ENCODE assay signal across 1 cellular context in the genomic region with DNA sequence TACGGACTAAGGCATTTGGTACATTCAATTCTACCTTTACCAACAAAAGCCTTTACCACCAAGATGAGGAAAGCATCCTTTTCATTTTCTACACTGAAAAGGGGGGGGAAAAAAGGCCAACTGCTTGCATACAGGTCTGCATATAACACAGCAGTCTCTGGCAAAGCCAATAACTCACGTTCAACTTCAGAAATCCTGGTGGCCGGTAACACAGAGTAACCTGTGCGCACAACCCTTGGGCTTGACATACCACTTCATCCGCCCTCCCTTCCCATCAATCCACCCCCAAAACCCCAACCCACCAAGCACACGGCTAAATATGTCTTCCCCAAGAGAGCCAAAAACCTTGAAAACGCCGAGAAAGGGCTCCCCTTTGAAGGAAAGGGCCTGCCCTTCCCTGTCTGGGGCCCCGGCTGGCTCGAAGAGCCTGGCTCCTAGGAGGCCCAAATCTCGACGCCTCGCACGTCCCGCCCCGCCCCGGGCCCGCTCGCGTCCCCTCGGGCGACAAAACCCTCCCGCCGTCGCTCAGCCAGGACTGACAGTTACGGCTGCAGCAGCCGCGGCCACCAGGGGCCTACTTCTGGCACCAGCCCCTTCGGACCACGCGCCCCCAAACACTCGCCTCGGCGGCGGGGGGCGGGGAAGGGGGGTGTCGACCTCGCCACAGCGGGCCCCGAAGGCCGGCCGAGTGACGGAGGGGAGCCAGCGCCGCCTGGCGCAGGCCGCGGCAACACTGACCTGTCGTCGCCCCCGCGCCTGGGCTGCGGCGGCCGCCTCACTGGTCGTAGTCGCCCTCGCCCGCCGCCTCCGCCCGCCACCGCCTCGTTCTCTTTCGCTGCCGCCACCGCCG.
A peak's percentile ranks its signal among the peaks of the same experiment; 100 is the strongest.
TF ChIP-seq lines count a peak whose summit lies in the region.

No MANE protein-coding gene starts in this region.

TF ChIP-seq in HepG2, 621 proteins besides CTCF, POLR2A, EP300 and RAD21 (continued from another document and continues in another):
- TF ChIP-seq, protein P1, sequence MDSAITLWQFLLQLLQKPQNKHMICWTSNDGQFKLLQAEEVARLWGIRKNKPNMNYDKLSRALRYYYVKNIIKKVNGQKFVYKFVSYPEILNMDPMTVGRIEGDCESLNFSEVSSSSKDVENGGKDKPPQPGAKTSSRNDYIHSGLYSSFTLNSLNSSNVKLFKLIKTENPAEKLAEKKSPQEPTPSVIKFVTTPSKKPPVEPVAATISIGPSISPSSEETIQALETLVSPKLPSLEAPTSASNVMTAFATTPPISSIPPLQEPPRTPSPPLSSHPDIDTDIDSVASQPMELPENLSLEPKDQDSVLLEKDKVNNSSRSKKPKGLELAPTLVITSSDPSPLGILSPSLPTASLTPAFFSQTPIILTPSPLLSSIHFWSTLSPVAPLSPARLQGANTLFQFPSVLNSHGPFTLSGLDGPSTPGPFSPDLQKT (CRISPR knock-in tag; IDR thresholded peaks at IDR 0.05; ENCODE audit: borderline replicate concordance) = no peak
- TF ChIP-seq ZNF746 (CRISPR knock-in tag; IDR thresholded peaks at IDR 0.05) (0 out of 2 replicates have a peak, but pooled peaks have one; percentile 14), ZNF614 (CRISPR knock-in tag; IDR thresholded peaks at IDR 0.05; ENCODE audit: borderline replicate concordance) (no peak), RELA (CRISPR knock-in tag; IDR thresholded peaks at IDR 0.05) (0 out of 2 replicates have a peak, but pooled peaks have one; percentile 12), RORA (CRISPR knock-in tag; IDR thresholded peaks at IDR 0.05) (no peak), MYC (CRISPR knock-in tag; IDR thresholded peaks at IDR 0.05; ENCODE audit: borderline replicate concordance) (peak; percentile 50; the same call in 1 of the 2 replicates), CEBPG (CRISPR knock-in tag; IDR thresholded peaks at IDR 0.05) (no peak), BRD4 (CRISPR knock-in tag; IDR thresholded peaks at IDR 0.05) (no peak), ZNF607 (CRISPR knock-in tag; IDR thresholded peaks at IDR 0.05; ENCODE audit: borderline replicate concordance) (peak; percentile 69; the same call in 1 of the 2 replicates), PHF8 (CRISPR knock-in tag; IDR thresholded peaks at IDR 0.05) (peak; percentile 72; the same call in 1 of the 2 replicates), ISL2 (CRISPR knock-in tag; IDR thresholded peaks at IDR 0.05) (no peak), SP2 (CRISPR knock-in tag; IDR thresholded peaks at IDR 0.05) (0 out of 2 replicates have a peak, but pooled peaks have one; percentile 34), HNF4G (IDR thresholded peaks at IDR 0.05; ENCODE audit: borderline replicate concordance, low read depth, low read length) (no peak), HNF4G (CRISPR knock-in tag; IDR thresholded peaks at IDR 0.05; ENCODE audit: borderline replicate concordance, low read depth) (no peak), ZNF136 (CRISPR knock-in tag; IDR thresholded peaks at IDR 0.05; ENCODE audit: low read depth) (no peak), FOXP1 (IDR thresholded peaks at IDR 0.05) (no peak), FOXP1 (CRISPR knock-in tag; IDR thresholded peaks at IDR 0.05) (no peak), KDM2A (CRISPR knock-in tag; IDR thresholded peaks at IDR 0.05; ENCODE audit: borderline replicate concordance, low read depth) (peak; percentile 19), SPEN (CRISPR knock-in tag; IDR thresholded peaks at IDR 0.05; ENCODE audit: low read depth) (0 out of 2 replicates have a peak, but pooled peaks have one; percentile 49), ZKSCAN1 (IDR thresholded peaks at IDR 0.05; ENCODE audit: low read length) (no peak), ZFP36L2 (CRISPR knock-in tag; IDR thresholded peaks at IDR 0.05) (no peak), ZNF367 (CRISPR knock-in tag; IDR thresholded peaks at IDR 0.05; ENCODE audit: borderline replicate concordance) (no peak)
- TF ChIP-seq, protein P2, sequence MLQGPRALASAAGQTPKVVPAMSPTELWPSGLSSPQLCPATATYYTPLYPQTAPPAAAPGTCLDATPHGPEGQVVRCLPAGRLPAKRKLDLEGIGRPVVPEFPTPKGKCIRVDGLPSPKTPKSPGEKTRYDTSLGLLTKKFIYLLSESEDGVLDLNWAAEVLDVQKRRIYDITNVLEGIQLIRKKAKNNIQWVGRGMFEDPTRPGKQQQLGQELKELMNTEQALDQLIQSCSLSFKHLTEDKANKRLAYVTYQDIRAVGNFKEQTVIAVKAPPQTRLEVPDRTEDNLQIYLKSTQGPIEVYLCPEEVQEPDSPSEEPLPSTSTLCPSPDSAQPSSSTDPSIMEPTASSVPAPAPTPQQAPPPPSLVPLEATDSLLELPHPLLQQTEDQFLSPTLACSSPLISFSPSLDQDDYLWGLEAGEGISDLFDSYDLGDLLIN (CRISPR knock-in tag; IDR thresholded peaks at IDR 0.05; ENCODE audit: borderline replicate concordance) = no peak
- TF ChIP-seq, protein P3, sequence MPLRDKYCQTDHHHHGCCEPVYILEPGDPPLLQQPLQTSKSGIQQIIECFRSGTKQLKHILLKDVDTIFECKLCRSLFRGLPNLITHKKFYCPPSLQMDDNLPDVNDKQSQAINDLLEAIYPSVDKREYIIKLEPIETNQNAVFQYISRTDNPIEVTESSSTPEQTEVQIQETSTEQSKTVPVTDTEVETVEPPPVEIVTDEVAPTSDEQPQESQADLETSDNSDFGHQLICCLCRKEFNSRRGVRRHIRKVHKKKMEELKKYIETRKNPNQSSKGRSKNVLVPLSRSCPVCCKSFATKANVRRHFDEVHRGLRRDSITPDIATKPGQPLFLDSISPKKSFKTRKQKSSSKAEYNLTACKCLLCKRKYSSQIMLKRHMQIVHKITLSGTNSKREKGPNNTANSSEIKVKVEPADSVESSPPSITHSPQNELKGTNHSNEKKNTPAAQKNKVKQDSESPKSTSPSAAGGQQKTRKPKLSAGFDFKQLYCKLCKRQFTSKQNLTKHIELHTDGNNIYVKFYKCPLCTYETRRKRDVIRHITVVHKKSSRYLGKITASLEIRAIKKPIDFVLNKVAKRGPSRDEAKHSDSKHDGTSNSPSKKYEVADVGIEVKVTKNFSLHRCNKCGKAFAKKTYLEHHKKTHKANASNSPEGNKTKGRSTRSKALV (CRISPR knock-in tag; IDR thresholded peaks at IDR 0.05) = no peak; the same call in 1 of the 2 replicates
- TF ChIP-seq, protein P4, sequence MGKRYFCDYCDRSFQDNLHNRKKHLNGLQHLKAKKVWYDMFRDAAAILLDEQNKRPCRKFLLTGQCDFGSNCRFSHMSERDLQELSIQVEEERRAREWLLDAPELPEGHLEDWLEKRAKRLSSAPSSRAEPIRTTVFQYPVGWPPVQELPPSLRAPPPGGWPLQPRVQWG (CRISPR knock-in tag; IDR thresholded peaks at IDR 0.05; ENCODE audit: borderline replicate concordance, low read depth) = no peak
- TF ChIP-seq, protein P5, sequence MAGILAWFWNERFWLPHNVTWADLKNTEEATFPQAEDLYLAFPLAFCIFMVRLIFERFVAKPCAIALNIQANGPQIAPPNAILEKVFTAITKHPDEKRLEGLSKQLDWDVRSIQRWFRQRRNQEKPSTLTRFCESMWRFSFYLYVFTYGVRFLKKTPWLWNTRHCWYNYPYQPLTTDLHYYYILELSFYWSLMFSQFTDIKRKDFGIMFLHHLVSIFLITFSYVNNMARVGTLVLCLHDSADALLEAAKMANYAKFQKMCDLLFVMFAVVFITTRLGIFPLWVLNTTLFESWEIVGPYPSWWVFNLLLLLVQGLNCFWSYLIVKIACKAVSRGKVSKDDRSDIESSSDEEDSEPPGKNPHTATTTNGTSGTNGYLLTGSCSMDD (CRISPR knock-in tag; IDR thresholded peaks at IDR 0.05) = no peak
- TF ChIP-seq, protein P6, sequence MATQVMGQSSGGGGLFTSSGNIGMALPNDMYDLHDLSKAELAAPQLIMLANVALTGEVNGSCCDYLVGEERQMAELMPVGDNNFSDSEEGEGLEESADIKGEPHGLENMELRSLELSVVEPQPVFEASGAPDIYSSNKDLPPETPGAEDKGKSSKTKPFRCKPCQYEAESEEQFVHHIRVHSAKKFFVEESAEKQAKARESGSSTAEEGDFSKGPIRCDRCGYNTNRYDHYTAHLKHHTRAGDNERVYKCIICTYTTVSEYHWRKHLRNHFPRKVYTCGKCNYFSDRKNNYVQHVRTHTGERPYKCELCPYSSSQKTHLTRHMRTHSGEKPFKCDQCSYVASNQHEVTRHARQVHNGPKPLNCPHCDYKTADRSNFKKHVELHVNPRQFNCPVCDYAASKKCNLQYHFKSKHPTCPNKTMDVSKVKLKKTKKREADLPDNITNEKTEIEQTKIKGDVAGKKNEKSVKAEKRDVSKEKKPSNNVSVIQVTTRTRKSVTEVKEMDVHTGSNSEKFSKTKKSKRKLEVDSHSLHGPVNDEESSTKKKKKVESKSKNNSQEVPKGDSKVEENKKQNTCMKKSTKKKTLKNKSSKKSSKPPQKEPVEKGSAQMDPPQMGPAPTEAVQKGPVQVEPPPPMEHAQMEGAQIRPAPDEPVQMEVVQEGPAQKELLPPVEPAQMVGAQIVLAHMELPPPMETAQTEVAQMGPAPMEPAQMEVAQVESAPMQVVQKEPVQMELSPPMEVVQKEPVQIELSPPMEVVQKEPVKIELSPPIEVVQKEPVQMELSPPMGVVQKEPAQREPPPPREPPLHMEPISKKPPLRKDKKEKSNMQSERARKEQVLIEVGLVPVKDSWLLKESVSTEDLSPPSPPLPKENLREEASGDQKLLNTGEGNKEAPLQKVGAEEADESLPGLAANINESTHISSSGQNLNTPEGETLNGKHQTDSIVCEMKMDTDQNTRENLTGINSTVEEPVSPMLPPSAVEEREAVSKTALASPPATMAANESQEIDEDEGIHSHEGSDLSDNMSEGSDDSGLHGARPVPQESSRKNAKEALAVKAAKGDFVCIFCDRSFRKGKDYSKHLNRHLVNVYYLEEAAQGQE (IDR thresholded peaks at IDR 0.05; ENCODE audit: borderline replicate concordance in 1 of 2, low read depth in 1 of 2, low read length in 2 of 2) = no peak
- TF ChIP-seq, protein P7, sequence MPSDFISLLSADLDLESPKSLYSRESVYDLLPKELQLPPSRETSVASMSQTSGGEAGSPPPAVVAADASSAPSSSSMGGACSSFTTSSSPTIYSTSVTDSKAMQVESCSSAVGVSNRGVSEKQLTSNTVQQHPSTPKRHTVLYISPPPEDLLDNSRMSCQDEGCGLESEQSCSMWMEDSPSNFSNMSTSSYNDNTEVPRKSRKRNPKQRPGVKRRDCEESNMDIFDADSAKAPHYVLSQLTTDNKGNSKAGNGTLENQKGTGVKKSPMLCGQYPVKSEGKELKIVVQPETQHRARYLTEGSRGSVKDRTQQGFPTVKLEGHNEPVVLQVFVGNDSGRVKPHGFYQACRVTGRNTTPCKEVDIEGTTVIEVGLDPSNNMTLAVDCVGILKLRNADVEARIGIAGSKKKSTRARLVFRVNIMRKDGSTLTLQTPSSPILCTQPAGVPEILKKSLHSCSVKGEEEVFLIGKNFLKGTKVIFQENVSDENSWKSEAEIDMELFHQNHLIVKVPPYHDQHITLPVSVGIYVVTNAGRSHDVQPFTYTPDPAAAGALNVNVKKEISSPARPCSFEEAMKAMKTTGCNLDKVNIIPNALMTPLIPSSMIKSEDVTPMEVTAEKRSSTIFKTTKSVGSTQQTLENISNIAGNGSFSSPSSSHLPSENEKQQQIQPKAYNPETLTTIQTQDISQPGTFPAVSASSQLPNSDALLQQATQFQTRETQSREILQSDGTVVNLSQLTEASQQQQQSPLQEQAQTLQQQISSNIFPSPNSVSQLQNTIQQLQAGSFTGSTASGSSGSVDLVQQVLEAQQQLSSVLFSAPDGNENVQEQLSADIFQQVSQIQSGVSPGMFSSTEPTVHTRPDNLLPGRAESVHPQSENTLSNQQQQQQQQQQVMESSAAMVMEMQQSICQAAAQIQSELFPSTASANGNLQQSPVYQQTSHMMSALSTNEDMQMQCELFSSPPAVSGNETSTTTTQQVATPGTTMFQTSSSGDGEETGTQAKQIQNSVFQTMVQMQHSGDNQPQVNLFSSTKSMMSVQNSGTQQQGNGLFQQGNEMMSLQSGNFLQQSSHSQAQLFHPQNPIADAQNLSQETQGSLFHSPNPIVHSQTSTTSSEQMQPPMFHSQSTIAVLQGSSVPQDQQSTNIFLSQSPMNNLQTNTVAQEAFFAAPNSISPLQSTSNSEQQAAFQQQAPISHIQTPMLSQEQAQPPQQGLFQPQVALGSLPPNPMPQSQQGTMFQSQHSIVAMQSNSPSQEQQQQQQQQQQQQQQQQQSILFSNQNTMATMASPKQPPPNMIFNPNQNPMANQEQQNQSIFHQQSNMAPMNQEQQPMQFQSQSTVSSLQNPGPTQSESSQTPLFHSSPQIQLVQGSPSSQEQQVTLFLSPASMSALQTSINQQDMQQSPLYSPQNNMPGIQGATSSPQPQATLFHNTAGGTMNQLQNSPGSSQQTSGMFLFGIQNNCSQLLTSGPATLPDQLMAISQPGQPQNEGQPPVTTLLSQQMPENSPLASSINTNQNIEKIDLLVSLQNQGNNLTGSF (CRISPR knock-in tag; IDR thresholded peaks at IDR 0.05) = no peak; the same call in 1 of the 2 replicates
- TF ChIP-seq, protein P8, sequence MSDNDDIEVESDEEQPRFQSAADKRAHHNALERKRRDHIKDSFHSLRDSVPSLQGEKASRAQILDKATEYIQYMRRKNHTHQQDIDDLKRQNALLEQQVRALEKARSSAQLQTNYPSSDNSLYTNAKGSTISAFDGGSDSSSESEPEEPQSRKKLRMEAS (IDR thresholded peaks at IDR 0.05) = peak; percentile 61
- TF ChIP-seq, protein P9, sequence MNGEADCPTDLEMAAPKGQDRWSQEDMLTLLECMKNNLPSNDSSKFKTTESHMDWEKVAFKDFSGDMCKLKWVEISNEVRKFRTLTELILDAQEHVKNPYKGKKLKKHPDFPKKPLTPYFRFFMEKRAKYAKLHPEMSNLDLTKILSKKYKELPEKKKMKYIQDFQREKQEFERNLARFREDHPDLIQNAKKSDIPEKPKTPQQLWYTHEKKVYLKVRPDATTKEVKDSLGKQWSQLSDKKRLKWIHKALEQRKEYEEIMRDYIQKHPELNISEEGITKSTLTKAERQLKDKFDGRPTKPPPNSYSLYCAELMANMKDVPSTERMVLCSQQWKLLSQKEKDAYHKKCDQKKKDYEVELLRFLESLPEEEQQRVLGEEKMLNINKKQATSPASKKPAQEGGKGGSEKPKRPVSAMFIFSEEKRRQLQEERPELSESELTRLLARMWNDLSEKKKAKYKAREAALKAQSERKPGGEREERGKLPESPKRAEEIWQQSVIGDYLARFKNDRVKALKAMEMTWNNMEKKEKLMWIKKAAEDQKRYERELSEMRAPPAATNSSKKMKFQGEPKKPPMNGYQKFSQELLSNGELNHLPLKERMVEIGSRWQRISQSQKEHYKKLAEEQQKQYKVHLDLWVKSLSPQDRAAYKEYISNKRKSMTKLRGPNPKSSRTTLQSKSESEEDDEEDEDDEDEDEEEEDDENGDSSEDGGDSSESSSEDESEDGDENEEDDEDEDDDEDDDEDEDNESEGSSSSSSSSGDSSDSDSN (CRISPR knock-in tag; IDR thresholded peaks at IDR 0.05) = peak; percentile 82
- TF ChIP-seq, protein P10, sequence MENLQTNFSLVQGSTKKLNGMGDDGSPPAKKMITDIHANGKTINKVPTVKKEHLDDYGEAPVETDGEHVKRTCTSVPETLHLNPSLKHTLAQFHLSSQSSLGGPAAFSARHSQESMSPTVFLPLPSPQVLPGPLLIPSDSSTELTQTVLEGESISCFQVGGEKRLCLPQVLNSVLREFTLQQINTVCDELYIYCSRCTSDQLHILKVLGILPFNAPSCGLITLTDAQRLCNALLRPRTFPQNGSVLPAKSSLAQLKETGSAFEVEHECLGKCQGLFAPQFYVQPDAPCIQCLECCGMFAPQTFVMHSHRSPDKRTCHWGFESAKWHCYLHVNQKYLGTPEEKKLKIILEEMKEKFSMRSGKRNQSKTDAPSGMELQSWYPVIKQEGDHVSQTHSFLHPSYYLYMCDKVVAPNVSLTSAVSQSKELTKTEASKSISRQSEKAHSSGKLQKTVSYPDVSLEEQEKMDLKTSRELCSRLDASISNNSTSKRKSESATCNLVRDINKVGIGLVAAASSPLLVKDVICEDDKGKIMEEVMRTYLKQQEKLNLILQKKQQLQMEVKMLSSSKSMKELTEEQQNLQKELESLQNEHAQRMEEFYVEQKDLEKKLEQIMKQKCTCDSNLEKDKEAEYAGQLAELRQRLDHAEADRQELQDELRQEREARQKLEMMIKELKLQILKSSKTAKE (CRISPR knock-in tag; IDR thresholded peaks at IDR 0.05; ENCODE audit: borderline replicate concordance) = no peak
